In the genomic region with DNA sequence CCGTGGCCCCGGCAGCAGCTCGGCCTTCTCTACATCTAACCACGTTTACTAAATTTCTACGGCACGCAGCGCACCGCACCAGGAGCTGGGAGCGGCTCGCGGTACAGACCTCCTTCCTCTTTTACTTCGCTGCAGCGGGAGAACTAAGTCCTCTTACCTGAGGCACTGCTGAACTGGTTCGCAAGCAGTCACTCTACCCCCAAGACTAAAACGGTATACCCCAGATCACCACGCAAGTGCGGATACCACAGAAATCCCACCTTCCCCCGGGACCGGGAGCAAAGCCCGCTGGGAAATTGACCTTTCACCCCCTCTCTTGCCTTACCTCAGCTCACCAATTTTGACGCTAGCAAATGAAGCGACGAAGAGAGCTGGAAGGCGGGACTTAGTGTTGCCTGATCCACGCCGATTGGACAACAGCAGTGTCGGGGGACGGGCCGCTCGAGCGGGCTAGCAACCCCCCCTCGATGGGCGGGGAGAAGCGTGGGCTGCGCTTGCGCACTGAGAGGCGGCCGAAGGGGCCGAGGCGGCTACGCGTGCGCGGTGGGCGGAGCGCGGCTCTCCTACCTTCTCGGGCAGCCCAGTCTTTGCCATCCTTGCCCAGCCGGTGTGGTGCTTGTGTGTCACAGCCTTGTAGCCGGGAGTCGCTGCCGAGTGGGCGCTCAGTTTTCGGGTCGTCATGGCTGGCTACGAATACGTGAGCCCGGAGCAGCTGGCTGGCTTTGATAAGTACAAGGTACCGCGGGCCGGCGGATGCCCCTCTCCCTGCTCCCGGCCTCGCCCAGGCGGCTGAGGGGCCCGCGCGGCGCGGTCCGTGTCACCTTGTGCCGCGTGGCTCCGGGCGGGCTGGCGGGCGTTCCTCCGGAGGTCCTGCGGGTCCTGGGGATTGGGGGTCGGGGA, we compare ENCODE assay signal across 8 cellular contexts. TPM values are rescaled to one million over a fixed set of nuclear protein-coding genes. Genes with fewer than 3 reads are reported as not detected.
A peak's percentile ranks its signal among the peaks of the same experiment; 100 is the strongest.
DNase-seq lines count a peak whose midpoint lies in the region; FAIRE-seq and TF ChIP-seq lines count a peak whose summit lies in the region.

A gene with protein sequence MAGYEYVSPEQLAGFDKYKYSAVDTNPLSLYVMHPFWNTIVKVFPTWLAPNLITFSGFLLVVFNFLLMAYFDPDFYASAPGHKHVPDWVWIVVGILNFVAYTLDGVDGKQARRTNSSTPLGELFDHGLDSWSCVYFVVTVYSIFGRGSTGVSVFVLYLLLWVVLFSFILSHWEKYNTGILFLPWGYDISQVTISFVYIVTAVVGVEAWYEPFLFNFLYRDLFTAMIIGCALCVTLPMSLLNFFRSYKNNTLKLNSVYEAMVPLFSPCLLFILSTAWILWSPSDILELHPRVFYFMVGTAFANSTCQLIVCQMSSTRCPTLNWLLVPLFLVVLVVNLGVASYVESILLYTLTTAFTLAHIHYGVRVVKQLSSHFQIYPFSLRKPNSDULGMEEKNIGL (plus strand): TSS at position 590 of the 900 bp plus-strand sequence. CDS start 90 bp downstream, at position 680.

- peak within 1 kb of the TSS; percentile 90 for H3K4me3 Mint-ChIP-seq in activated naive CD4-positive, alpha-beta T cell treated with anti-CD3 and anti-CD28 coated beads for 36 hours

- H2BK5ac ChIP-seq in neuronal stem cell (ENCODE audit: low read length) = peak within 1 kb of the TSS; percentile 94

- peak within 1 kb of the TSS; percentile 97 for H3K23ac ChIP-seq in neuronal stem cell (ENCODE audit: low read depth, low read length, poor library complexity)

- no peak within 1 kb of the TSS for H4K8ac ChIP-seq in neuronal stem cell (ENCODE audit: low read depth, low read length)

- H2AK5ac ChIP-seq in neuronal stem cell (ENCODE audit: low read depth, low read length) = peak within 1 kb of the TSS; percentile 89

- TF ChIP-seq CTCF in HFF-Myc (IDR thresholded peaks at IDR 0.05; ENCODE audit: low read depth, low read length, missing control alignments) (no peak), subcutaneous adipose tissue (IDR thresholded peaks at IDR 0.05; ENCODE audit: low read depth) (no peak)

- WGBS in neuronal stem cell (ENCODE audit: extremely low coverage in 2 of 2, insufficient read length in 2 of 2, insufficient replicate concordance in 1 of 2), 2 donors = no CpG with 5 or more reads among the region's 80 CpGs

- peak within 1 kb of the TSS; percentile 94 for H3K27ac Mint-ChIP-seq in activated naive CD4-positive, alpha-beta T cell treated with anti-CD3 and anti-CD28 coated beads for 36 hours

- FAIRE-seq in frontal cortex (lab: Jason Lieb, UNC) = peak; percentile 95

- peak within 1 kb of the TSS; percentile 29 for H3K4ac ChIP-seq in neuronal stem cell (ENCODE audit: low read length)

- H3K18ac ChIP-seq in neuronal stem cell (ENCODE audit: low read length) = peak within 1 kb of the TSS; percentile 98

- H3K14ac ChIP-seq in neuronal stem cell (ENCODE audit: low read length) = peak within 1 kb of the TSS; percentile 97

- H3K9me3 Mint-ChIP-seq in activated naive CD4-positive, alpha-beta T cell treated with anti-CD3 and anti-CD28 coated beads for 36 hours = no peaks in the 10 kb centered on the region

- intact Hi-C loops in activated naive CD4-positive, alpha-beta T cell treated with anti-CD3 and anti-CD28 coated beads for 36 hours (cut with micrococcal nuclease) = loop anchor here (1.0 to 10.0 kb wide), 7 partner anchors 47 to 709 kb away; a partner anchor contains a TSS

- peaks cover 3% of the 10 kb centered on the region for H3K79me1 ChIP-seq in neuronal stem cell (ENCODE audit: low read depth, low read length)

- H3K36me3 ChIP-seq in neuronal stem cell (replicated peaks in 1 of 2; ENCODE audit: control insufficient read depth in 2 of 2, insufficient read depth in 2 of 2, low read length in 2 of 2) = peaks cover 0 to 6% of the 10 kb centered on the region in 2 donors

- no peak within 1 kb of the TSS for H4K91ac ChIP-seq in neuronal stem cell (ENCODE audit: low read depth, low read length, poor library complexity)

- peaks cover 19% of the 10 kb centered on the region for H3K36me3 Mint-ChIP-seq in activated naive CD4-positive, alpha-beta T cell treated with anti-CD3 and anti-CD28 coated beads for 36 hours (ENCODE audit: low read depth)

- peak within 1 kb of the TSS; percentile 92 for H3K27ac ChIP-seq in neuronal stem cell (replicated peaks; ENCODE audit: low read length)

- H3K4me3 ChIP-seq in HFF-Myc (replicated peaks; ENCODE audit: low read depth, low read length) = peak within 1 kb of the TSS; percentile 79
- peak within 1 kb of the TSS; percentile 82 to 96 for H3K4me3 ChIP-seq in neuronal stem cell (ENCODE audit: low read length in 2 of 2)

- peak within 1 kb of the TSS; percentile 82 for H2BK15ac ChIP-seq in neuronal stem cell (ENCODE audit: low read length)

- H3K9ac ChIP-seq in neuronal stem cell (ENCODE audit: low read depth, low read length, poor library complexity) = peak within 1 kb of the TSS; percentile 98

- H2BK120ac ChIP-seq in neuronal stem cell (ENCODE audit: low read depth, low read length) = no peak within 1 kb of the TSS

- peaks cover 5 to 14% of the 10 kb centered on the region in 2 donors for H3K4me1 ChIP-seq in neuronal stem cell (ENCODE audit: control insufficient read depth in 2 of 2, insufficient read depth in 1 of 2, low read depth in 1 of 2, low read length in 2 of 2)

- H2AFZ ChIP-seq in neuronal stem cell (ENCODE audit: low read length) = peak within 1 kb of the TSS; percentile 91

- H3K4me2 ChIP-seq in neuronal stem cell (ENCODE audit: insufficient read depth, low read length, poor library complexity, severe bottlenecking) = peak within 1 kb of the TSS; percentile 75

- H3K4me1 Mint-ChIP-seq in activated naive CD4-positive, alpha-beta T cell treated with anti-CD3 and anti-CD28 coated beads for 36 hours (ENCODE audit: low read depth) = peaks cover 27% of the 10 kb centered on the region

- H3K27me3 Mint-ChIP-seq in activated naive CD4-positive, alpha-beta T cell treated with anti-CD3 and anti-CD28 coated beads for 36 hours (ENCODE audit: low read depth) = no peaks in the 10 kb centered on the region

- CTCF ChIA-PET in activated naive CD4-positive, alpha-beta T cell treated with anti-CD3 and anti-CD28 coated beads for 36 hours (lab: Charles Lee) = interaction anchor here (0.9 to 1.9 kb wide), 2 partner anchors 11 to 12 kb away, joined by 3 to 4 read pairs; no protein-coding TSS in a partner anchor

- no peaks in the 10 kb centered on the region for H3K27me3 ChIP-seq in neuronal stem cell (ENCODE audit: control insufficient read depth in 3 of 3, insufficient read depth in 3 of 3, low read depth in 1 of 3, low read length in 3 of 3)

- DNase-seq in GM03348 (ENCODE audit: low spot score) (peak; percentile 100), HFF-Myc (ENCODE audit: extremely low read depth, low read depth) (peak; percentile 99), NAMALWA (ENCODE audit: low spot score) (peak; percentile 100), SK-N-DZ (ENCODE audit: low spot score) (peak; percentile 98), frontal cortex (ENCODE audit: low spot score in 2 of 2) (peak; percentile 92 to 93), neuronal stem cell (ENCODE audit: low spot score) (peak; percentile 99)
- DNase-seq in activated naive CD4-positive, alpha-beta T cell treated with anti-CD3 and anti-CD28 coated beads for 36 hours = peak; percentile 99

- H3K9me3 ChIP-seq in neuronal stem cell (replicated peaks in 1 of 2; ENCODE audit: control insufficient read depth in 2 of 2, insufficient read depth in 1 of 2, low read depth in 1 of 2, low read length in 2 of 2) = no peaks in the 10 kb centered on the region

- H2BK12ac ChIP-seq in neuronal stem cell (ENCODE audit: low read length) = no peak within 1 kb of the TSS

RNA-seq across cellular contexts. Expression of the gene that starts here (rescaled TPM):
- polyA plus RNA-seq in SK-N-DZ (2014; cell fraction: cytosol; rRNA removed) = 12.7 and 16.7 TPM in 2 replicates
- polyA plus RNA-seq in SK-N-DZ (2014; cell fraction: nucleus; rRNA removed) = 8.2 and 9.9 TPM in 2 replicates
- 10 to 100 TPM; 20.0 to 22.9 TPM for total RNA-seq in activated naive CD4-positive, alpha-beta T cell treated with anti-CD3 and anti-CD28 coated beads for 36 hours
- total RNA-seq in frontal cortex (63.6 TPM), subcutaneous adipose tissue (10 to 100 TPM in 3 of 4 donors, 1 to 10 TPM in 1; 9.4 to 14.5 (median 11.0) TPM)
- polyA plus RNA-seq in neuronal stem cell (2013, experiment 1 of 2) = 18.3 TPM
- 18.4 TPM for polyA plus RNA-seq in neuronal stem cell (2013, experiment 2 of 2)

Comparison
In these comparisons a context has a peak if more than half of its experiments do, and no peak if none do; other contexts are left out.
1. Peak in every context shown above with its lines: DNase-seq, H3K4me3 ChIP-seq and H3K27ac ChIP-seq.